In the genomic region with DNA sequence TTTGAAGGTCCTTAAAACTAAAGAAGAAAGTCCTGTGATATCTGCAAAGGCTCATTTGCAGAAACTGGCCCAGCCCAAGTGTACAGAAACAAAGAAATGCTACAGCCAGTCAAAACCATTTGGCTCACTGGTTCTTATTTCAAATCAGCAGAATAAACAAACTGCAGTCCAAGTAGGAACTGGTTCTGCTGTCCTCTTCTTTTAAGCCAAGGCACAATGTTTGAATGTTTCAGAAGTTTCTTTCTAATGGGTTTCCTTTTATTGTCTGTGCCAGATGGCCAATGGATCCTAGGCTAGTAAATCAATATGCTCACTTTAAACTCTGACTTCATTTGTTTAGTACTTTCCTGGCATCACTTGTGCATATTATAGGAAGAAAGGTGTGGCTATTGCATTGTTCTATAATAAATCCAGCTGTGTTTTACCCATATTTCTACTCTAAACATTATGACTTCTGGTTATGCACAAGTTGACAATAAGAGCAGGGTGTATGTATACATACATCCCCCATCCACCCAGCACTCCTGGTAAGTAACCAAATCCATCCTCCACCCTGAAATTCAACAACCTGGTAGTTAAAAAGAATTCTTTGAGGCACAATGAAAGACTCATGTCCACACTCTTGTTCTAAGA, we compare ENCODE assay signal across 23 cellular contexts.
"Had no signal": no experiment of that assay in that cellular context is flagged by ENCODE, and none has a peak within 500 bp of the region (broad histone marks: within the 10 kb centered on the region; RNA-seq: fewer than 3 reads in every experiment).

No MANE protein-coding gene starts in this region.

- H3K4me1 ChIP-seq: spleen, upper lobe of right lung had no signal

- H3K27me3 ChIP-seq: cardiac muscle cell, gastrocnemius medialis, neural progenitor cell, spleen, upper lobe of right lung had no signal

- H3K27ac ChIP-seq: cardiac muscle cell, gastrocnemius medialis, neural progenitor cell, spleen, upper lobe of right lung had no signal

- H3K9ac ChIP-seq: neural progenitor cell had no signal

- H3K4me3 ChIP-seq: cardiac muscle cell, gastrocnemius medialis, neural progenitor cell, spleen, upper lobe of right lung had no signal

- H2AFZ ChIP-seq: neural progenitor cell had no signal

- H3K4me2 ChIP-seq: neural progenitor cell had no signal

- DNase-seq: activated CD4-positive, alpha-beta T cell treated with anti-CD3 and anti-CD28 coated beads, Interleukin-2, amount 10 ng/mL, durations not matched to agents 24 days and 14 days; activated CD8-positive, alpha-beta memory T cell treated with anti-CD3 and anti-CD28 coated beads, Interleukin-2, amount 10 ng/mL, durations not matched to agents 7 days and 5 days; activated CD8-positive, alpha-beta T cell treated with anti-CD3 and anti-CD28 coated beads for 36 hours; activated effector memory CD4-positive, alpha-beta T cell treated with anti-CD3 and anti-CD28 coated beads, Interleukin-2, amount 50 U/mL, for 16 hours; activated naive CD4-positive, alpha-beta T cell treated with anti-CD3 and anti-CD28 coated beads, Interleukin-2, amount 50 U/mL, for 16 hours; activated naive CD8-positive, alpha-beta T cell treated with anti-CD3 and anti-CD28 coated beads, Interleukin-2, amount 50 U/mL, for 24 hours; activated T-cell treated with anti-CD3 and anti-CD28 coated beads for 4 hours; effector CD8-positive, alpha-beta T cell; gastrocnemius medialis; islet precursor cell; naive thymus-derived CD8-positive, alpha-beta T cell; posterior cingulate gyrus; retina; spleen; stimulated activated CD4-positive, alpha-beta T cell treated with anti-CD3 and anti-CD28 coated beads, Interleukin-4, amount 100 ng/mL, for 1 hour; stimulated activated naive CD4-positive, alpha-beta T cell treated with Interleukin-2 at 50 U/mL for 16 hours; T-helper 2 cell; upper lobe of right lung had no signal

- H3K36me3 ChIP-seq: cardiac muscle cell, gastrocnemius medialis, neural progenitor cell, spleen, upper lobe of right lung had no signal

- H3K9me3 ChIP-seq: gastrocnemius medialis, upper lobe of right lung had no signal

- ATAC-seq: activated CD4-positive, CD25-positive, alpha-beta regulatory T cell treated with anti-CD3 and anti-CD28 coated beads, Interleukin-2, amount 50 U/mL, for 24 hours; activated CD8-positive, alpha-beta memory T cell treated with anti-CD3 and anti-CD28 coated beads, Interleukin-2, amount 10 ng/mL, durations not matched to agents 7 days and 5 days; activated CD8-positive, alpha-beta T cell treated with anti-CD3 and anti-CD28 coated beads for 36 hours; activated naive CD8-positive, alpha-beta T cell treated with anti-CD3 and anti-CD28 coated beads, Interleukin-2, amount 50 U/mL, for 24 hours; esophagus mucosa; gastrocnemius medialis; left lobe of liver; naive thymus-derived CD8-positive, alpha-beta T cell; upper lobe of right lung had no signal
